8 cellular contexts compared by ENCODE assay signal in the genomic region with DNA sequence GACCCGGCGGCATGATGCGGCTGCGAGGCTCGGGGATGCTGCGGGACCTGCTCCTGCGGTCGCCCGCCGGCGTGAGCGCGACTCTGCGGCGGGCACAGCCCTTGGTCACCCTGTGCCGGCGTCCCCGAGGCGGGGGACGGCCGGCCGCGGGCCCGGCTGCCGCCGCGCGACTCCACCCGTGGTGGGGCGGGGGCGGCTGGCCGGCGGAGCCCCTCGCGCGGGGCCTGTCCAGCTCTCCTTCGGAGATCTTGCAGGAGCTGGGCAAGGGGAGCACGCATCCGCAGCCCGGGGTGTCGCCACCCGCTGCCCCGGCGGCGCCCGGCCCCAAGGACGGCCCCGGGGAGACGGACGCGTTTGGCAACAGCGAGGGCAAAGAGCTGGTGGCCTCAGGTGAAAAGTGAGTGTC.
A peak's percentile ranks its signal among the peaks of the same experiment; 100 is the strongest.
DNase-seq lines count a peak whose midpoint lies in the region; ATAC-seq lines count a peak whose summit lies in the region.

No MANE protein-coding gene starts in this region.

- H3K27me3 ChIP-seq in BLaER1 (no peaks in the 10 kb centered on the region), adipocyte (replicated peaks; ENCODE audit: control insufficient read depth, insufficient read depth, low read length) (no peaks in the 10 kb centered on the region)

- DNase-seq in adipocyte (ENCODE audit: low read depth) (no peak), iPS-NIHi11 (ENCODE audit: low spot score) (peak; percentile 35), substantia nigra (lab: John Stamatoyannopoulos, UW) (peak in 7 of 49 donors; percentile 22 to 71 (median 45)), cerebellar nuclear complex (lab: John Stamatoyannopoulos, UW) (no peak), NAMALWA (ENCODE audit: low spot score) (no peak), DMS53 treated with DMSO at 0.1 percent for 48 hours (lab: John Stamatoyannopoulos, UW; ENCODE audit: unreplicated experiment) (no peak)

- H3K4me3 ChIP-seq in BLaER1 (peak overlapping the region; percentile 100), adipocyte (ENCODE audit: low read length) (peak overlapping the region; percentile 94)

- no peaks in the 10 kb centered on the region for H3K9me3 ChIP-seq in BLaER1
- H3K9me3 ChIP-seq in adipocyte (ENCODE audit: control insufficient read depth, low read length): no peaks in the 10 kb centered on the region

- peaks cover 10% of the 10 kb centered on the region; the same call in 1 of the 2 replicates for H3K36me3 ChIP-seq in BLaER1
- H3K36me3 ChIP-seq in adipocyte (ENCODE audit: control insufficient read depth, insufficient read depth, low read length, severe bottlenecking): no peaks in the 10 kb centered on the region

- peak overlapping the region; percentile 76 for H3K4me2 ChIP-seq in BLaER1

- H3K9ac ChIP-seq in BLaER1 (peak overlapping the region; percentile 97), adipocyte (ENCODE audit: low read length) (peak overlapping the region; percentile 94)

- H3K27ac ChIP-seq in BLaER1: peak overlapping the region; percentile 98
- peak overlapping the region; percentile 85 for H3K27ac ChIP-seq in substantia nigra (ENCODE audit: low read depth, low read length, poor library complexity, severe bottlenecking)

- peaks cover 57% of the 10 kb centered on the region for H3K4me1 ChIP-seq in BLaER1
- peaks cover 26% of the 10 kb centered on the region for H3K4me1 ChIP-seq in adipocyte (ENCODE audit: control insufficient read depth, insufficient read depth, low read length)

- H4K20me1 ChIP-seq in BLaER1: peaks cover 53% of the 10 kb centered on the region

- peak; percentile 5 for ATAC-seq in HG02840 (IDR thresholded peaks at IDR 0.05; ENCODE audit: low FRiP score, unreplicated experiment)
